Comparison of ENCODE assay signal across 10 cellular contexts in genomic region chr12:95763809-95764253, GRCh38. TPM values are rescaled to one million over a fixed set of nuclear protein-coding genes. Genes with fewer than 3 reads are reported as not detected.
DNase-seq lines count a peak whose midpoint lies in the region; ATAC-seq and FAIRE-seq lines count a peak whose summit lies in the region.
"Had no signal": no experiment of that assay in that cellular context is flagged by ENCODE, and none has a peak within 500 bp of the region (broad histone marks: within the 10 kb centered on the region; RNA-seq: fewer than 3 reads in every experiment).

No MANE protein-coding gene starts in this region.

- H3K4me3 Mint-ChIP-seq in CD8-positive, alpha-beta memory T cell: no peak overlapping the region

- no peak overlapping the region for H3K27ac ChIP-seq in CD8-positive, alpha-beta memory T cell (ENCODE audit: low read depth, low read length)

- peaks cover 14% of the 10 kb centered on the region for H3K9me3 ChIP-seq in adipocyte (ENCODE audit: control insufficient read depth, low read length)
- H3K9me3 ChIP-seq in CD8-positive, alpha-beta memory T cell (ENCODE audit: low read length): no peaks in the 10 kb centered on the region

- no peak overlapping the region for H3K27ac Mint-ChIP-seq in CD8-positive, alpha-beta memory T cell

- H3K9ac ChIP-seq in adipocyte (ENCODE audit: low read length): no peak overlapping the region

- POLR2A ChIA-PET in CD8-positive, alpha-beta memory T cell (lab: Charles Lee): no interaction called here

- CTCF ChIA-PET in CD8-positive, alpha-beta memory T cell (lab: Charles Lee): no interaction called here

- no peaks in the 10 kb centered on the region for H3K4me1 Mint-ChIP-seq in CD8-positive, alpha-beta memory T cell

- no peaks in the 10 kb centered on the region for H3K27me3 ChIP-seq in adipocyte (replicated peaks; ENCODE audit: control insufficient read depth, insufficient read depth, low read length)
- H3K27me3 ChIP-seq in CD8-positive, alpha-beta memory T cell (ENCODE audit: insufficient read depth, low read length, poor library complexity, severe bottlenecking): no peaks in the 10 kb centered on the region

- H3K36me3 Mint-ChIP-seq in CD8-positive, alpha-beta memory T cell: no peaks in the 10 kb centered on the region

- no peaks in the 10 kb centered on the region for H3K9me3 Mint-ChIP-seq in CD8-positive, alpha-beta memory T cell

- H3K36me3 ChIP-seq in adipocyte (ENCODE audit: control insufficient read depth, insufficient read depth, low read length, severe bottlenecking): no peaks in the 10 kb centered on the region
- H3K36me3 ChIP-seq in CD8-positive, alpha-beta memory T cell (ENCODE audit: insufficient read depth, low read length): no peaks in the 10 kb centered on the region

- H3K4me1 ChIP-seq in adipocyte (ENCODE audit: control insufficient read depth, insufficient read depth, low read length): peaks cover 13% of the 10 kb centered on the region
- H3K4me1 ChIP-seq in CD8-positive, alpha-beta memory T cell (ENCODE audit: insufficient read depth, low read length): no peaks in the 10 kb centered on the region

- no peak for FAIRE-seq in frontal cortex (lab: Jason Lieb, UNC)

- peak; percentile 63 for DNase-seq in AG08396 (ENCODE audit: low spot score)
- DNase-seq in HT1080 (ENCODE audit: low read depth): peak; percentile 77
- peak; percentile 92 for DNase-seq in adipocyte (ENCODE audit: low read depth)
- peak; percentile 63 for DNase-seq in islet precursor cell
- no peak for DNase-seq in frontal cortex (ENCODE audit: low spot score in 2 of 2)
- DNase-seq in C1 segment of cervical spinal cord (lab: John Stamatoyannopoulos, UW): no peak
- DNase-seq in CD8-positive, alpha-beta memory T cell: no peak
- DNase-seq: activated gamma-delta T cell, NCI-H748 treated with DMSO at 0.1 percent for 48 hours had no signal

- H3K4me3 ChIP-seq in adipocyte (ENCODE audit: low read length): no peak overlapping the region
- no peak overlapping the region for H3K4me3 ChIP-seq in CD8-positive, alpha-beta memory T cell (ENCODE audit: low read length)

- ATAC-seq in HG03025 (IDR thresholded peaks at IDR 0.05; ENCODE audit: low FRiP score, unreplicated experiment): no peak

- H3K27me3 Mint-ChIP-seq in CD8-positive, alpha-beta memory T cell: peaks cover 4 to 55% of the 10 kb centered on the region in 2 donors

RNA-seq across cellular contexts. Expression of gene NTN4, which starts 26.7 kb away (rescaled TPM):
- total RNA-seq in HT1080 (2014; rRNA removed; shearing (Covaris generic)): 7.7 and 8.4 TPM in 2 replicates
- 27.8 and 30.8 TPM in 2 replicates for polyA plus RNA-seq in HT1080 (2015; cell fraction: cytosol; rRNA removed)
- 30.8 and 32.0 TPM in 2 replicates for polyA plus RNA-seq in HT1080 (2015; cell fraction: nucleus; rRNA removed)
- total RNA-seq in frontal cortex: 60.3 TPM
- total RNA-seq in CD8-positive, alpha-beta memory T cell: not detected
- 4.2 TPM for polyA plus RNA-seq in CD8-positive, alpha-beta memory T cell

Comparison
In these comparisons a context has a peak if more than half of its experiments do, and no peak if none do; other contexts are left out.
1. DNase-seq: peak in AG08396 (single experiment), HT1080 (single experiment), adipocyte (single experiment) and islet precursor cell (single experiment); none in frontal cortex (0 of 2), C1 segment of cervical spinal cord (0 of 14) and CD8-positive, alpha-beta memory T cell (0 of 5).